ENCODE assay signal across 21 cellular contexts in the genomic region with DNA sequence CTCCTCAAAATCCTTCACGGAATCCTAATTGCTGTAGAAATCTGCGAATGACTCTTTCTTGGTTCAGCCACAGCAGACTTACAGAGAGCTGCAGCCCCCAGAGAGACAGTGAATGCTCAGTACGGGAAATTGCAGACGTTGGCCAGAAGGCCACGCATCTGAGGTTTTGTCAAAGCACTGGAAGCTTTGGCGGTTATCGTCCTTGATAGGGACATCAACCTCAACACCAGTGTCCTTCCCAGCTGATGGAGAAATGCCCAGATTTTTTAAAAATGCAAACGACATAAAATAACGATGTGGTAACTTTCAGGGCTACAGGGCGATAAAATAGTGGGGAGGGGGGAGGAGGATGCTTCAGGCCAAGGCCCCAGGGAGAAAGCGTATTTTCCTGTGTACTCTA.
DNase-seq lines count a peak whose midpoint lies in the region; ATAC-seq and TF ChIP-seq lines count a peak whose summit lies in the region.
"Had no signal": no experiment of that assay in that cellular context is flagged by ENCODE, and none has a peak within 500 bp of the region (broad histone marks: within the 10 kb centered on the region; RNA-seq: fewer than 3 reads in every experiment).

No MANE protein-coding gene starts in this region.

- no peaks in the 10 kb centered on the region for H3K27me3 ChIP-seq in liver (ENCODE audit: control insufficient read depth in 4 of 4, insufficient read depth in 4 of 4, low read length in 3 of 4)
- no peaks in the 10 kb centered on the region for H3K27me3 ChIP-seq in right lobe of liver
- H3K27me3 ChIP-seq in psoas muscle (ENCODE audit: insufficient read depth in 3 of 3, low read length in 2 of 3): no peaks in the 10 kb centered on the region
- H3K27me3 ChIP-seq in SK-N-SH (ENCODE audit: insufficient read depth): no peaks in the 10 kb centered on the region

- H3K79me2 ChIP-seq in SK-N-SH (ENCODE audit: insufficient read depth): no peaks in the 10 kb centered on the region

- peaks cover 15% of the 10 kb centered on the region; the same call in 1 of the 2 replicates for H4K20me1 ChIP-seq in SK-N-SH (ENCODE audit: insufficient read depth)

- H3K9ac ChIP-seq in liver (ENCODE audit: low read depth in 1 of 2, low read length in 2 of 2) (no peak overlapping the region), SK-N-SH (no peak overlapping the region)
- H3K9ac ChIP-seq: GM23248 had no signal

- no peak for TF ChIP-seq EP300 in SK-N-SH (IDR thresholded peaks at IDR 0.05; ENCODE audit: borderline replicate concordance in 1 of 2, low read depth in 1 of 2, low read length in 1 of 2)

- POLR2A ChIA-PET in SK-N-SH (lab: Yijun Ruan, JAX): no interaction called here

- CTCF ChIA-PET in SK-N-SH (lab: Yijun Ruan, JAX): interaction anchor here (0.9 to 5.8 kb wide), 7 partner anchors 8 to 285 kb away, joined by 3 to 31 read pairs (median 3); no protein-coding TSS in a partner anchor

- ATAC-seq in right lobe of liver (no peak), psoas muscle (no peak), left colon (no peak)
- ATAC-seq: Right ventricle myocardium inferior had no signal

- H3K9me2 ChIP-seq in SK-N-SH: no peaks in the 10 kb centered on the region

- 60% methylated on average over 11 of the region's 11 CpGs for WGBS in liver
- whole genome bisulfite sequencing in right lobe of liver (ENCODE audit: insufficient coverage, low coverage, low lambda C conversion rate, missing lambda C conversion rate): 49% methylated on average over 11 of the region's 11 CpGs
- 77 to 81% (median 79%) methylated on average over 11 of the region's 11 CpGs for WGBS in psoas muscle, 3 donors
- 92% methylated on average over 11 of the region's 11 CpGs for WGBS in SK-N-SH (ENCODE audit: low lambda C conversion rate)

- H3K36me3 ChIP-seq in liver (ENCODE audit: control insufficient read depth in 4 of 4, insufficient read depth in 3 of 4, low read depth in 1 of 4, low read length in 3 of 4): no peaks in the 10 kb centered on the region
- H3K36me3 ChIP-seq in right lobe of liver: no peaks in the 10 kb centered on the region
- no peaks in the 10 kb centered on the region for H3K36me3 ChIP-seq in psoas muscle (ENCODE audit: insufficient read depth in 1 of 2, low read depth in 1 of 2)
- no peaks in the 10 kb centered on the region for H3K36me3 ChIP-seq in SK-N-SH (replicated peaks in 1 of 2; ENCODE audit: control insufficient read depth in 1 of 2, insufficient read depth in 2 of 2, low read length in 1 of 2)

- H3K27ac ChIP-seq in liver (ENCODE audit: low read depth in 1 of 2, low read length in 2 of 2): peak overlapping the region in 1 of 2 donors; percentile 43
- peak overlapping the region in 1 of 3 donors; percentile 43 for H3K27ac ChIP-seq in right lobe of liver
- peak overlapping the region; percentile 4 for H3K27ac ChIP-seq in psoas muscle
- H3K27ac ChIP-seq in SK-N-SH (ENCODE audit: low read depth in 2 of 2, low read length in 1 of 2): peak overlapping the region in 1 of 2 experiments; percentile 58; a peak in 2 of 4 replicates
- H3K27ac ChIP-seq: GM23248 had no signal

- TF ChIP-seq CTCF in liver (IDR thresholded peaks at IDR 0.05; ENCODE audit: low read depth, low read length, missing input control) (no peak), right lobe of liver (IDR thresholded peaks at IDR 0.05) (no peak), fibroblast of villous mesenchyme (IDR thresholded peaks at IDR 0.05; ENCODE audit: insufficient read depth, low read depth, low read length) (no peak), psoas muscle (IDR thresholded peaks at IDR 0.05) (no peak), SK-N-SH (IDR thresholded peaks at IDR 0.05) (no peak)

- no peak for DNase-seq in right lobe of liver
- peak; percentile 23 for DNase-seq in fibroblast of villous mesenchyme (ENCODE audit: low read depth)
- DNase-seq in psoas muscle: no peak
- DNase-seq in GDM1 (lab: John Stamatoyannopoulos, UW): no peak
- no peak for DNase-seq in cerebellar cortex (ENCODE audit: low spot score)
- DNase-seq in SK-N-SH: no peak
- DNase-seq in left colon: no peak
- DNase-seq: DMS79, GM23248, H9, HFFc6, MM.1S, NCI-H1092, NCI-H146, NCI-H2029, NCI-H2171, NCI-H446, NCI-H526, OCI-M1 had no signal

- no peak overlapping the region for H2AFZ ChIP-seq in SK-N-SH (ENCODE audit: low read depth)
- H2AFZ ChIP-seq: GM23248 had no signal

- intact Hi-C loops in right lobe of liver (cut with DNase I) (loop anchor here in 1 of 2 donors (10.0 kb wide), 1 partner anchor 164 kb away; the partner anchor contains the start of gene CIBAR2), psoas muscle (cut with DNase I) (loop anchor here (10.0 kb wide), 3 partner anchors 146 to 336 kb away; partner anchors contain the start of gene GSE1 (in 1 of the 2)), left colon (cut with DNase I, micrococcal nuclease) (loop anchor here in 1 of 2 donors (10.0 kb wide), 1 partner anchor 436 kb away; no protein-coding TSS in a partner anchor)

- no peak overlapping the region for H3K4me2 ChIP-seq in SK-N-SH

- TF ChIP-seq POLR2A in right lobe of liver (IDR thresholded peaks at IDR 0.05): no peak

- TF ChIP-seq RAD21 in liver (IDR thresholded peaks at IDR 0.05) (peak in 1 of 2 donors; percentile 5), SK-N-SH (IDR thresholded peaks at IDR 0.05; ENCODE audit: low read length) (no peak)

- no peak overlapping the region for H3K4me3 ChIP-seq in liver (ENCODE audit: low read depth in 1 of 3, low read length in 3 of 3)
- no peak overlapping the region for H3K4me3 ChIP-seq in right lobe of liver
- no peak overlapping the region for H3K4me3 ChIP-seq in fibroblast of villous mesenchyme (ENCODE audit: low read depth, low read length)
- no peak overlapping the region for H3K4me3 ChIP-seq in psoas muscle
- H3K4me3 ChIP-seq in SK-N-SH (ENCODE audit: low read depth in 2 of 2, low read length in 1 of 2): no peak overlapping the region
- H3K4me3 ChIP-seq: GM23248 had no signal

- H3K9me3 ChIP-seq in liver (ENCODE audit: control insufficient read depth in 4 of 4, low read length in 3 of 4): no peaks in the 10 kb centered on the region
- no peaks in the 10 kb centered on the region for H3K9me3 ChIP-seq in right lobe of liver
- no peaks in the 10 kb centered on the region for H3K9me3 ChIP-seq in psoas muscle
- no peaks in the 10 kb centered on the region for H3K9me3 ChIP-seq in SK-N-SH

- H3K4me1 ChIP-seq in liver (ENCODE audit: control insufficient read depth in 4 of 4, insufficient read depth in 4 of 4, low read length in 3 of 4): peaks cover 0 to 20% (median 12%) of the 10 kb centered on the region in 4 donors
- peaks cover 0 to 9% (median 3%) of the 10 kb centered on the region in 4 donors for H3K4me1 ChIP-seq in right lobe of liver
- peaks cover 22% of the 10 kb centered on the region for H3K4me1 ChIP-seq in psoas muscle
- peaks cover 0 to 42% of the 10 kb centered on the region in 2 experiments; a peak in 2 of 4 replicates for H3K4me1 ChIP-seq in SK-N-SH (ENCODE audit: control insufficient read depth in 1 of 2, insufficient read depth in 2 of 2, low read depth in 1 of 2, low read length in 1 of 2)

- H3F3A ChIP-seq in SK-N-SH (replicated peaks; ENCODE audit: insufficient read depth): no peaks in the 10 kb centered on the region

TF ChIP-seq in liver, 16 proteins besides CTCF, POLR2A, EP300 and RAD21:
- TF ChIP-seq JUND (IDR thresholded peaks at IDR 0.05) (no peak), FOXA1 (IDR thresholded peaks at IDR 0.05) (no peak), RXRA (IDR thresholded peaks at IDR 0.05) (peak; percentile 22 to 35), GABPA (IDR thresholded peaks at IDR 0.05 in 1 of 2, conservative IDR thresholded peaks at IDR 0.05 in 1 of 2) (no peak), HNF4A (conservative IDR thresholded peaks at IDR 0.05) (no peak), YY1 (IDR thresholded peaks at IDR 0.05) (no peak), HNF4G (IDR thresholded peaks at IDR 0.05) (no peak), ATF3 (IDR thresholded peaks at IDR 0.05) (no peak)

TF ChIP-seq in SK-N-SH, 30 proteins besides CTCF, POLR2A, EP300 and RAD21:
- TF ChIP-seq NRF1 (IDR thresholded peaks at IDR 0.05; ENCODE audit: low read depth, low read length): no peak
- no peak for TF ChIP-seq SIN3A (IDR thresholded peaks at IDR 0.05; ENCODE audit: borderline replicate concordance, low read depth, low read length)
- no peak for TF ChIP-seq ZBTB33 (IDR thresholded peaks at IDR 0.05; ENCODE audit: borderline replicate concordance, low read depth)
- TF ChIP-seq USF2 (IDR thresholded peaks at IDR 0.05; ENCODE audit: borderline replicate concordance, low read depth, low read length): no peak
- no peak for TF ChIP-seq RCOR1 (IDR thresholded peaks at IDR 0.05; ENCODE audit: low read length)
- no peak for TF ChIP-seq TEAD4 (IDR thresholded peaks at IDR 0.05; ENCODE audit: borderline replicate concordance, insufficient read depth)
- TF ChIP-seq FOXM1 (IDR thresholded peaks at IDR 0.05; ENCODE audit: low read depth): no peak
- TF ChIP-seq YY1 (IDR thresholded peaks at IDR 0.05; ENCODE audit: low read depth): no peak
- no peak for TF ChIP-seq GATA2 (CRISPR knock-in tag; IDR thresholded peaks at IDR 0.05)
